Comparison of ENCODE assay signal across 30 cellular contexts in genomic region chr21:21067375-21067774, GRCh38.
"Had no signal": no experiment of that assay in that cellular context is flagged by ENCODE, and none has a peak within 500 bp of the region (broad histone marks: within the 10 kb centered on the region; RNA-seq: fewer than 3 reads in every experiment).

No MANE protein-coding gene starts in this region.

- DNase-seq: activated CD4-positive, alpha-beta memory T cell treated with anti-CD3 and anti-CD28 coated beads, Interleukin-2, amount 10 ng/mL, durations not matched to agents 7 days and 5 days; activated CD4-positive, alpha-beta T cell treated with anti-CD3 and anti-CD28 coated beads for 1 hour; activated CD4-positive, alpha-beta T cell treated with anti-CD3 and anti-CD28 coated beads for 36 hours; activated CD4-positive, alpha-beta T cell treated with anti-CD3 and anti-CD28 coated beads for 48 hours; activated CD4-positive, alpha-beta T cell treated with anti-CD3 and anti-CD28 coated beads, Interleukin-2, amount 10 ng/mL, durations not matched to agents 7 days and 5 days; activated CD4-positive, alpha-beta T cell treated with anti-CD3 and anti-CD28 coated beads, Interleukin-2, amount 50 U/mL, for 48 hours; activated CD4-positive, CD25-positive, alpha-beta regulatory T cell; activated CD8-positive, alpha-beta memory T cell treated with anti-CD3 and anti-CD28 coated beads for 24 hours; activated CD8-positive, alpha-beta memory T cell treated with anti-CD3 and anti-CD28 coated beads, Interleukin-2, amount 10 ng/mL, durations not matched to agents 7 days and 5 days; activated CD8-positive, alpha-beta memory T cell treated with anti-CD3 and anti-CD28 coated beads, Interleukin-2, amount 50 U/mL, for 48 hours; activated CD8-positive, alpha-beta T cell treated with anti-CD3 and anti-CD28 coated beads, Interleukin-2, amount 10 ng/mL, durations not matched to agents 7 days and 5 days; activated effector memory CD4-positive, alpha-beta T cell treated with Interleukin-2 at 50 U/mL for 16 hours; activated gamma-delta T cell; activated naive CD4-positive, alpha-beta T cell treated with anti-CD3 and anti-CD28 coated beads, Interleukin-2, amount 10 ng/mL, durations not matched to agents 7 days and 5 days; activated naive CD4-positive, alpha-beta T cell treated with Interleukin-2 at 50 U/mL for 16 hours; activated naive CD8-positive, alpha-beta T cell treated with anti-CD3 and anti-CD28 coated beads, Interleukin-2, amount 10 ng/mL, durations not matched to agents 7 days and 5 days; activated naive CD8-positive, alpha-beta T cell treated with anti-CD3 and anti-CD28 coated beads, Interleukin-2, amount 50 U/mL, for 24 hours; activated T-cell treated with anti-CD3 and anti-CD28 coated beads, Interleukin-2, amount 50 U/mL, for 24 hours; activated T-cell treated with anti-CD3 and anti-CD28 coated beads, Interleukin-2, amount 50 U/mL, for 48 hours; amygdala; anterior cingulate cortex; cerebellar nuclear complex; T-helper 2 cell; T-helper 9 cell; WERI-Rb-1 had no signal

- ATAC-seq: activated CD4-positive, alpha-beta T cell treated with anti-CD3 and anti-CD28 coated beads for 36 hours; activated CD4-positive, CD25-positive, alpha-beta regulatory T cell treated with anti-CD3 and anti-CD28 coated beads, Interleukin-2, amount 50 U/mL, for 24 hours; activated CD8-positive, alpha-beta memory T cell treated with anti-CD3 and anti-CD28 coated beads, Interleukin-2, amount 10 ng/mL, durations not matched to agents 7 days and 5 days; activated CD8-positive, alpha-beta T cell treated with anti-CD3 and anti-CD28 coated beads, Interleukin-2, amount 10 ng/mL, durations not matched to agents 7 days and 5 days; activated naive CD8-positive, alpha-beta T cell treated with anti-CD3 and anti-CD28 coated beads, Interleukin-2, amount 50 U/mL, for 24 hours; WTC11 had no signal

- H3K36me3 ChIP-seq: ascending aorta, cardiac muscle cell, WERI-Rb-1 had no signal

- H3K4me1 ChIP-seq: ascending aorta had no signal

- H3K4me3 ChIP-seq: ascending aorta, cardiac muscle cell had no signal

- FAIRE-seq: bronchial epithelial cell had no signal

- H3K27ac ChIP-seq: ascending aorta, cardiac muscle cell, WERI-Rb-1 had no signal

- H3K9me3 ChIP-seq: ascending aorta had no signal

- H3K27me3 ChIP-seq: ascending aorta, cardiac muscle cell had no signal
